In the genomic region with DNA sequence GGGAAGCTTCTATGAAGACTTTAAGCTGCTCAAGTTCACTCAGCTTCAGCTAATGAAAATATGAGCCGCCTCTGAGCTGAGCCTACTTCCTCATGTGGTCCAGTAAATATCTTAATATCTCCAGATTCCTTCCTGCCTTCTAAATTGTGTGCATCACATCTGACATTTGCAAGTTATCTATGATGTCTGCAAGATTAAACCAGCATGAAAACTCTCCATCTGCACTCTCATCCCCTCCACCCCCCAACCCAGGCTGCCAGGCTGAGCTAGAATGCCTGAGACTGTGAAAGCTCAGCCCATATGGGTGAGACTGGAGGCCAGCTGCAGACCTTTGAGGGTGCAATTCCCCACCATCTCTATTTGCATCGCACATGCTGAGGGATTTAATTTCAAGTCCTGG, we compare ENCODE assay signal across 11 cellular contexts.
DNase-seq lines count a peak whose midpoint lies in the region; TF ChIP-seq lines count a peak whose summit lies in the region.
"Had no signal": no experiment of that assay in that cellular context is flagged by ENCODE, and none has a peak within 500 bp of the region (broad histone marks: within the 10 kb centered on the region; RNA-seq: fewer than 3 reads in every experiment).

No MANE protein-coding gene starts in this region.

- peak; percentile 43 to 84 for DNase-seq in NCI-H524 (lab: John Stamatoyannopoulos, UW)
- peak; percentile 60 for DNase-seq in NCI-H82 (lab: John Stamatoyannopoulos, UW)
- DNase-seq in WERI-Rb-1: peak; percentile 41
- no peak for DNase-seq in neuronal stem cell (ENCODE audit: low spot score)
- no peak for DNase-seq in MG63
- no peak for DNase-seq in NCI-H2196 (lab: John Stamatoyannopoulos, UW; ENCODE audit: unreplicated experiment)
- DNase-seq: Calu3; CD8-positive, alpha-beta T cell; GM23248; HCEC 1CT had no signal

- H3K27me3 ChIP-seq in WERI-Rb-1 (ENCODE audit: insufficient read depth, low read depth, severe bottlenecking) (peaks cover 37% of the 10 kb centered on the region), neuronal stem cell (ENCODE audit: control insufficient read depth in 3 of 3, insufficient read depth in 3 of 3, low read depth in 1 of 3, low read length in 3 of 3) (no peaks in the 10 kb centered on the region), MG63 (peaks cover 4% of the 10 kb centered on the region; the same call in 1 of the 2 replicates)
- H3K27me3 ChIP-seq: BLaER1 treated with 17β-estradiol and CSF1 and Interleukin-3, amounts not matched to agents 10 nM and 100 nM had no signal

- peak overlapping the region; percentile 39 for H3K18ac ChIP-seq in neuronal stem cell (ENCODE audit: low read length)

- no peak overlapping the region for H3K4ac ChIP-seq in neuronal stem cell (ENCODE audit: low read length)

- H2AK5ac ChIP-seq in neuronal stem cell (ENCODE audit: low read depth, low read length): no peak overlapping the region

- H2BK5ac ChIP-seq in neuronal stem cell (ENCODE audit: low read length): no peak overlapping the region

- no peak overlapping the region for H2BK15ac ChIP-seq in neuronal stem cell (ENCODE audit: low read length)

- H3K4me3 ChIP-seq in WERI-Rb-1 (ENCODE audit: low read depth, low read length) (no peak overlapping the region), neuronal stem cell (ENCODE audit: low read length in 2 of 2) (no peak overlapping the region), MG63 (no peak overlapping the region)
- H3K4me3 ChIP-seq: BLaER1 treated with 17β-estradiol and CSF1 and Interleukin-3, amounts not matched to agents 10 nM and 100 nM; GM23248 had no signal

- no peaks in the 10 kb centered on the region for H3K36me3 ChIP-seq in WERI-Rb-1
- no peaks in the 10 kb centered on the region for H3K36me3 ChIP-seq in neuronal stem cell (replicated peaks in 1 of 2; ENCODE audit: control insufficient read depth in 2 of 2, insufficient read depth in 2 of 2, low read length in 2 of 2)
- H3K36me3 ChIP-seq in MG63: no peaks in the 10 kb centered on the region
- H3K36me3 ChIP-seq: BLaER1 treated with 17β-estradiol and CSF1 and Interleukin-3, amounts not matched to agents 10 nM and 100 nM had no signal

- H3K23ac ChIP-seq in neuronal stem cell (ENCODE audit: low read depth, low read length, poor library complexity): no peak overlapping the region

- no peak for TF ChIP-seq CTCF in WERI-Rb-1 (IDR thresholded peaks at IDR 0.05; ENCODE audit: low read depth, low read length)

- H2BK12ac ChIP-seq in neuronal stem cell (ENCODE audit: low read length): no peak overlapping the region

- H3K4me1 ChIP-seq in neuronal stem cell (ENCODE audit: control insufficient read depth in 2 of 2, insufficient read depth in 1 of 2, low read depth in 1 of 2, low read length in 2 of 2): peaks cover 0 to 3% of the 10 kb centered on the region in 2 donors

- no peak overlapping the region for H2AFZ ChIP-seq in neuronal stem cell (ENCODE audit: low read length)
- H2AFZ ChIP-seq: GM23248 had no signal

- H4K91ac ChIP-seq in neuronal stem cell (ENCODE audit: low read depth, low read length, poor library complexity): no peak overlapping the region

- H3K27ac ChIP-seq in WERI-Rb-1 (no peak overlapping the region), neuronal stem cell (replicated peaks; ENCODE audit: low read length) (no peak overlapping the region)
- H3K27ac ChIP-seq: GM23248 had no signal

- H3K9ac ChIP-seq in neuronal stem cell (ENCODE audit: low read depth, low read length, poor library complexity): no peak overlapping the region
- H3K9ac ChIP-seq: BLaER1 treated with 17β-estradiol and CSF1 and Interleukin-3, amounts not matched to agents 10 nM and 100 nM; GM23248 had no signal

- no peak overlapping the region for H2BK120ac ChIP-seq in neuronal stem cell (ENCODE audit: low read depth, low read length)

- H3K9me3 ChIP-seq in WERI-Rb-1 (ENCODE audit: severe bottlenecking): peaks cover 18% of the 10 kb centered on the region
- no peaks in the 10 kb centered on the region for H3K9me3 ChIP-seq in neuronal stem cell (replicated peaks in 1 of 2; ENCODE audit: control insufficient read depth in 2 of 2, insufficient read depth in 1 of 2, low read depth in 1 of 2, low read length in 2 of 2)
- H3K9me3 ChIP-seq in MG63: no peaks in the 10 kb centered on the region
- H3K9me3 ChIP-seq: BLaER1 treated with 17β-estradiol and CSF1 and Interleukin-3, amounts not matched to agents 10 nM and 100 nM had no signal

- H3K14ac ChIP-seq in neuronal stem cell (ENCODE audit: low read length): no peak overlapping the region

- no CpG with 5 or more reads among the region's 2 CpGs for WGBS in neuronal stem cell (ENCODE audit: extremely low coverage in 2 of 2, insufficient read length in 2 of 2, insufficient replicate concordance in 1 of 2), 2 donors

- H4K8ac ChIP-seq in neuronal stem cell (ENCODE audit: low read depth, low read length): no peak overlapping the region

- H3K4me2 ChIP-seq in neuronal stem cell (ENCODE audit: insufficient read depth, low read length, poor library complexity, severe bottlenecking): no peak overlapping the region

- H3K79me1 ChIP-seq in neuronal stem cell (ENCODE audit: low read depth, low read length): no peaks in the 10 kb centered on the region

Comparison
In these comparisons a context has a peak if more than half of its experiments do, and no peak if none do; other contexts are left out.
1. DNase-seq: peak in NCI-H524 (2 of 2), NCI-H82 (single experiment) and WERI-Rb-1 (single experiment); none in neuronal stem cell (single experiment), MG63 (single experiment) and NCI-H2196 (single experiment).